ENCODE assay signal across 1 cellular context in genomic region chr15:63843901-63844317, GRCh38.
TF ChIP-seq lines count a peak whose summit lies in the region.

No MANE protein-coding gene starts in this region.

TF ChIP-seq in H1, 55 proteins besides CTCF, POLR2A, EP300 and RAD21:
- TF ChIP-seq SAP30 (IDR thresholded peaks at IDR 0.05; ENCODE audit: insufficient read depth, insufficient replicate concordance, low read length) (no peak), SRF (IDR thresholded peaks at IDR 0.05; ENCODE audit: low read depth, low read length) (no peak), CBX5 (IDR thresholded peaks at IDR 0.05; ENCODE audit: low read depth, low read length) (no peak), E2F6 (IDR thresholded peaks at IDR 0.05) (no peak), BACH1 (IDR thresholded peaks at IDR 0.05; ENCODE audit: low read length) (no peak), CBX8 (IDR thresholded peaks at IDR 0.05; ENCODE audit: borderline replicate concordance, low read depth, low read length) (no peak), SIX5 (IDR thresholded peaks at IDR 0.05; ENCODE audit: low read depth, low read length) (no peak), KDM5A (IDR thresholded peaks at IDR 0.05; ENCODE audit: low read length) (no peak), SIRT6 (IDR thresholded peaks at IDR 0.05; ENCODE audit: low read length) (no peak), HDAC2 (IDR thresholded peaks at IDR 0.05; ENCODE audit: borderline replicate concordance in 1 of 2, low read depth in 2 of 2, low read length in 2 of 2) (no peak), USF2 (IDR thresholded peaks at IDR 0.05; ENCODE audit: low read length) (no peak), ASH2L (IDR thresholded peaks at IDR 0.05; ENCODE audit: low read length) (no peak), SP1 (IDR thresholded peaks at IDR 0.05; ENCODE audit: low read depth, low read length) (no peak), RNF2 (IDR thresholded peaks at IDR 0.05; ENCODE audit: borderline replicate concordance, low read depth, low read length, missing control alignments, poor library complexity, severe bottlenecking) (no peak), TAF1 (IDR thresholded peaks at IDR 0.05; ENCODE audit: low read depth, low read length) (no peak), NRF1 (IDR thresholded peaks at IDR 0.05; ENCODE audit: low read depth, low read length) (no peak), SIN3A (conservative IDR thresholded peaks at IDR 0.05 in 1 of 2, IDR thresholded peaks at IDR 0.05 in 1 of 2; ENCODE audit: low read depth in 1 of 2, low read length in 2 of 2) (no peak), ATF2 (IDR thresholded peaks at IDR 0.05; ENCODE audit: low read length) (no peak), RXRA (IDR thresholded peaks at IDR 0.05; ENCODE audit: insufficient read depth, low read depth, low read length) (no peak)
